ENCODE assay signal across 21 cellular contexts in genomic region chrX:13952581-13952980, GRCh38.
"Had no signal": no experiment of that assay in that cellular context is flagged by ENCODE, and none has a peak within 500 bp of the region (broad histone marks: within the 10 kb centered on the region; RNA-seq: fewer than 3 reads in every experiment).

No MANE protein-coding gene starts in this region.

- H3K4me3 ChIP-seq: cardiac muscle cell, MG63 had no signal

- H3K27me3 ChIP-seq: cardiac muscle cell, MG63 had no signal

- H3K36me3 ChIP-seq: cardiac muscle cell, MG63 had no signal

- H3K9me3 ChIP-seq: MG63 had no signal

- ATAC-seq: activated T-cell treated with anti-CD3 and anti-CD28 coated beads, Interleukin-2, amount 50 U/mL, for 4 hours; PC-3; T-helper 17 cell had no signal

- DNase-seq: activated B cell treated with CpG ODN at 0.5 μM for 24 hours; activated CD4-positive, alpha-beta memory T cell treated with anti-CD3 and anti-CD28 coated beads for 36 hours; activated CD4-positive, alpha-beta T cell treated with anti-CD3 and anti-CD28 coated beads, Interleukin-2, amount 10 ng/mL, durations not matched to agents 7 days and 5 days; activated CD8-positive, alpha-beta memory T cell treated with anti-CD3 and anti-CD28 coated beads for 24 hours; activated effector memory CD4-positive, alpha-beta T cell treated with anti-CD3 and anti-CD28 coated beads, Interleukin-2, amount 50 U/mL, for 16 hours; activated naive CD4-positive, alpha-beta T cell treated with anti-CD3 and anti-CD28 coated beads for 36 hours; activated T-cell treated with anti-CD3 and anti-CD28 coated beads, Interleukin-2, amount 50 U/mL, for 4 hours; amygdala; KG1; MG63; NCI-H1105 treated with DMSO at 0.1 percent for 48 hours; NCI-H1694 treated with DMSO at 0.1 percent for 48 hours; NCI-H2029 treated with DMSO at 0.1 percent for 48 hours; NCI-H345; NCI-H510A; NCI-H69; PC-3; SHP77 treated with DMSO at 0.1 percent for 48 hours; T-helper 17 cell; T-helper 9 cell had no signal

- H3K27ac ChIP-seq: cardiac muscle cell had no signal
